16 cellular contexts compared by ENCODE assay signal in genomic region chr7:133029463-133029862, GRCh38.
"Had no signal": no experiment of that assay in that cellular context is flagged by ENCODE, and none has a peak within 500 bp of the region (broad histone marks: within the 10 kb centered on the region; RNA-seq: fewer than 3 reads in every experiment).

No MANE protein-coding gene starts in this region.

- H3K9me3 ChIP-seq: mucosa of descending colon, suprapubic skin, upper lobe of left lung had no signal

- ATAC-seq: activated T-cell treated with anti-CD3 and anti-CD28 coated beads, Interleukin-2, amount 50 U/mL, for 4 hours; mucosa of descending colon; stimulated activated naive CD8-positive, alpha-beta T cell treated with anti-CD3 and anti-CD28 coated beads, Interleukin-15, Interleukin-2, amounts not matched to agents 100 U/mL and 50 U/mL, for 24 hours; T-helper 17 cell had no signal

- H3K27ac Mint-ChIP-seq: activated naive CD4-positive, alpha-beta T cell treated with anti-CD3 and anti-CD28 coated beads, Interleukin-2, amount 50 U/mL, for 24 hours; neural progenitor cell; progenitor cell of endocrine pancreas; T-helper 17 cell had no signal

- H3K36me3 ChIP-seq: cardiac muscle cell, neural progenitor cell, suprapubic skin, upper lobe of left lung, WERI-Rb-1 had no signal

- H3K9me3 Mint-ChIP-seq: activated naive CD4-positive, alpha-beta T cell treated with anti-CD3 and anti-CD28 coated beads, Interleukin-2, amount 50 U/mL, for 24 hours had no signal

- H3K4me1 ChIP-seq: neural progenitor cell, upper lobe of left lung had no signal

- H3K4me3 ChIP-seq: cardiac muscle cell, mucosa of descending colon, neural progenitor cell, suprapubic skin, upper lobe of left lung had no signal

- H3K27me3 Mint-ChIP-seq: activated naive CD4-positive, alpha-beta T cell treated with anti-CD3 and anti-CD28 coated beads, Interleukin-2, amount 50 U/mL, for 24 hours; naive B cell; progenitor cell of endocrine pancreas; T-helper 17 cell had no signal

- H3K27ac ChIP-seq: cardiac muscle cell, neural progenitor cell, suprapubic skin, upper lobe of left lung, WERI-Rb-1 had no signal

- H3K4me3 Mint-ChIP-seq: activated naive CD4-positive, alpha-beta T cell treated with anti-CD3 and anti-CD28 coated beads, Interleukin-2, amount 50 U/mL, for 24 hours; activated T-cell treated with anti-CD3 and anti-CD28 coated beads, Interleukin-2, amount 50 U/mL, for 4 hours; neural progenitor cell; T-helper 17 cell had no signal

- H3K4me1 Mint-ChIP-seq: neural progenitor cell had no signal

- DNase-seq: activated CD4-positive, alpha-beta T cell treated with anti-CD3 and anti-CD28 coated beads for 1 hour; activated CD4-positive, alpha-beta T cell treated with anti-CD3 and anti-CD28 coated beads, Interleukin-2, amount 50 U/mL, for 48 hours; activated gamma-delta T cell; activated T-cell treated with anti-CD3 and anti-CD28 coated beads, Interleukin-2, amount 50 U/mL, for 4 hours; mesenchymal stem cell; mucosa of descending colon; naive B cell; stimulated activated naive CD8-positive, alpha-beta T cell treated with anti-CD3 and anti-CD28 coated beads, Interleukin-15, Interleukin-2, amounts not matched to agents 100 U/mL and 50 U/mL, for 24 hours; T-helper 17 cell; upper lobe of left lung; WERI-Rb-1 had no signal

- H3K27me3 ChIP-seq: cardiac muscle cell, neural progenitor cell, suprapubic skin, upper lobe of left lung had no signal
